Comparison of ENCODE assay signal across 17 cellular contexts in the genomic region with DNA sequence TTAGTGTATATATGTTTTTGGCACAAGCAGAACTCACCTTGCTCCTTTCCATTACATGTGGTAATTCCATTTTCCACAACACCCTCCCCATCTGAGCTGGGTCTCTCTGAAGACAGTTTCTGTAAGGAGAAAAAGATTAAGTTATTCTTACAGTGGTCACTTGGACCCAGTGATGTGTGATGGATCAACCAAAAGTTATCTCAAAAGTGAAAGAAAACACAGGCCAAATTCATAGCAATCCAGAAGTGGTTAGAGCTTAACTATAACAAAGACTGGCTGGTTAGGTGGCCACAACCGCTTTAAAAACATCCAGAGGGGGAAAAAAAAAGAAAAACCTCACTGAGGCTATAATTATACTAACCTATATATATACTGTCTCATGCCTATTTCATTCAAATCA.
"Had no signal": no experiment of that assay in that cellular context is flagged by ENCODE, and none has a peak within 500 bp of the region (broad histone marks: within the 10 kb centered on the region; RNA-seq: fewer than 3 reads in every experiment).

No MANE protein-coding gene starts in this region.

- H3K4me3 Mint-ChIP-seq: activated naive CD4-positive, alpha-beta T cell treated with anti-CD3 and anti-CD28 coated beads, Interleukin-2, amount 10 ng/mL, durations not matched to agents 7 days and 5 days; activated T-cell treated with anti-CD3 and anti-CD28 coated beads, Interleukin-2, amount 50 U/mL, for 24 hours; naive thymus-derived CD4-positive, alpha-beta T cell; T-cell had no signal

- H3K27me3 ChIP-seq: ascending aorta, esophagus squamous epithelium, gastrocnemius medialis, SJCRH30, stomach, upper lobe of right lung had no signal

- ATAC-seq: naive thymus-derived CD4-positive, alpha-beta T cell; sciatic nerve; T-cell had no signal

- H3K4me1 Mint-ChIP-seq: T-cell had no signal

- H3K27ac Mint-ChIP-seq: activated naive CD4-positive, alpha-beta T cell treated with anti-CD3 and anti-CD28 coated beads, Interleukin-2, amount 10 ng/mL, durations not matched to agents 7 days and 5 days; activated T-cell treated with anti-CD3 and anti-CD28 coated beads, Interleukin-2, amount 50 U/mL, for 24 hours; T-cell had no signal

- DNase-seq: activated CD4-positive, alpha-beta T cell treated with anti-CD3 and anti-CD28 coated beads, Interleukin-2, amount 50 U/mL, for 48 hours; activated CD4-positive, CD25-positive, alpha-beta regulatory T cell treated with anti-CD3 and anti-CD28 coated beads, Interleukin-2, amount 50 U/mL, for 72 hours; activated naive CD4-positive, alpha-beta T cell treated with anti-CD3 and anti-CD28 coated beads, Interleukin-2, amount 10 ng/mL, durations not matched to agents 7 days and 5 days; activated T-cell treated with anti-CD3 and anti-CD28 coated beads, Interleukin-2, amount 50 U/mL, for 24 hours; esophagus squamous epithelium; gastrocnemius medialis; left colon; naive thymus-derived CD4-positive, alpha-beta T cell; SJCRH30; stimulated activated CD4-positive, alpha-beta T cell treated with anti-CD3 and anti-CD28 coated beads, Interleukin-1b, Interleukin-23, amount 100 ng/mL, for 48 hours; stomach; T-cell; upper lobe of right lung had no signal

- H3K9me3 ChIP-seq: ascending aorta, esophagus squamous epithelium, gastrocnemius medialis, SJCRH30, stomach, thoracic aorta, upper lobe of right lung had no signal

- H3K36me3 ChIP-seq: gastrocnemius medialis had no signal

- H3K9me3 Mint-ChIP-seq: activated naive CD4-positive, alpha-beta T cell treated with anti-CD3 and anti-CD28 coated beads, Interleukin-2, amount 10 ng/mL, durations not matched to agents 7 days and 5 days; activated T-cell treated with anti-CD3 and anti-CD28 coated beads, Interleukin-2, amount 50 U/mL, for 24 hours; T-cell had no signal

- H3K27me3 Mint-ChIP-seq: activated naive CD4-positive, alpha-beta T cell treated with anti-CD3 and anti-CD28 coated beads, Interleukin-2, amount 10 ng/mL, durations not matched to agents 7 days and 5 days; activated T-cell treated with anti-CD3 and anti-CD28 coated beads, Interleukin-2, amount 50 U/mL, for 24 hours; naive thymus-derived CD4-positive, alpha-beta T cell; T-cell had no signal

- H3K4me1 ChIP-seq: ascending aorta had no signal

- H3K27ac ChIP-seq: ascending aorta, gastrocnemius medialis, SJCRH30, thoracic aorta, upper lobe of right lung had no signal

- H3K4me3 ChIP-seq: ascending aorta, esophagus squamous epithelium, gastrocnemius medialis, lung, SJCRH30, stomach, thoracic aorta, upper lobe of right lung had no signal
